ENCODE assay signal across 10 cellular contexts in the genomic region with DNA sequence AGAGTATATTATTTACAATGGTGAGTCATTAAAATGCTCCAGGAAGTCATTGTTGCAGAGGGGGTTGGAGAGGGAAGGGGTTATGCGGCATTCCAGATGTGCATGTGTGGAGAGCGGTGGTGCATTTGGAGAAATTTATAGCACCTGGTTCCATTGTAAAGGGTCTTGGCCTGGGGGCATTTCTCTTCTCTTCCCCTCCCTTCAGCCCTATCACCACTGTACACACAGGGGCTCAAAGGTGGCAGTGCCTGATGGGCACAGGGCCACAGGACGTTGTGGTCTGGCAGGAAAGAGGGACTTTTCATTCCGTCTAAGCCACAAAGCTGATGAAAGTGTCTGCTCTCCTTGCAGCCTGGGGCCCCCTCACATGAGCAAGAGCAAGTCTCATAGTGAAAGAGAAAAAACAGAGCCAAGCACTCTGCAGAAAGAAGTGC.
A peak's percentile ranks its signal among the peaks of the same experiment; 100 is the strongest.
DNase-seq lines count a peak whose midpoint lies in the region; ATAC-seq and TF ChIP-seq lines count a peak whose summit lies in the region.
"Had no signal": no experiment of that assay in that cellular context is flagged by ENCODE, and none has a peak within 500 bp of the region (broad histone marks: within the 10 kb centered on the region; RNA-seq: fewer than 3 reads in every experiment).

No MANE protein-coding gene starts in this region.

- TF ChIP-seq EP300 in transverse colon (IDR thresholded peaks at IDR 0.05; ENCODE audit: low read depth): no peak

- no peaks in the 10 kb centered on the region for H3K9me3 ChIP-seq in MM.1S (replicated peaks; ENCODE audit: insufficient read depth, low read length)
- no peaks in the 10 kb centered on the region for H3K9me3 ChIP-seq in mesenchymal stem cell (ENCODE audit: control insufficient read depth, low read length)
- no peaks in the 10 kb centered on the region for H3K9me3 ChIP-seq in transverse colon

- 0% methylated on average over 3 of the region's 4 CpGs for WGBS in mesenchymal stem cell
- 55 to 79% methylated on average over 2 to 4 of the region's 4 CpGs for WGBS in transverse colon (ENCODE audit: low coverage in 1 of 2), 2 donors

- DNase-seq in MM.1S: peak; percentile 71
- DNase-seq in mesenchymal stem cell: peak; percentile 81
- DNase-seq in transverse colon: no peak
- no peak for DNase-seq in osteocyte (ENCODE audit: extremely low spot score, unreplicated experiment)
- DNase-seq in erythroblast (lab: John Stamatoyannopoulos, UW): no peak
- no peak for DNase-seq in HEK293T (ENCODE audit: extremely low spot score)

- H3K4me1 Mint-ChIP-seq in osteocyte (ENCODE audit: unreplicated experiment): peaks cover 17% of the 10 kb centered on the region

- H2BK12ac ChIP-seq in mesenchymal stem cell (ENCODE audit: low read length in 2 of 2): peak overlapping the region in 1 of 2 experiments; percentile 4

- ATAC-seq in GM18517 (IDR thresholded peaks at IDR 0.05; ENCODE audit: unreplicated experiment) (peak; percentile 78), HG02571 (IDR thresholded peaks at IDR 0.05; ENCODE audit: unreplicated experiment) (peak; percentile 63)
- ATAC-seq: naive thymus-derived CD8-positive, alpha-beta T cell had no signal

- H2AK5ac ChIP-seq in mesenchymal stem cell (ENCODE audit: low read length, severe bottlenecking): no peak overlapping the region

- no peak overlapping the region for H3K27ac Mint-ChIP-seq in osteocyte (ENCODE audit: unreplicated experiment)
- H3K27ac Mint-ChIP-seq: activated naive CD4-positive, alpha-beta T cell treated with anti-CD3 and anti-CD28 coated beads, Interleukin-2, amount 50 U/mL, for 72 hours; naive thymus-derived CD8-positive, alpha-beta T cell had no signal

- no peaks in the 10 kb centered on the region for H3F3A ChIP-seq in MM.1S (ENCODE audit: insufficient read depth, low read length)

- H3K79me2 ChIP-seq in MM.1S (ENCODE audit: low read length): no peaks in the 10 kb centered on the region

- no peaks in the 10 kb centered on the region for H3K79me1 ChIP-seq in mesenchymal stem cell (replicated peaks; ENCODE audit: low read length, poor library complexity, severe bottlenecking)

- H4K20me1 ChIP-seq in MM.1S (ENCODE audit: insufficient read depth, low read length): no peaks in the 10 kb centered on the region

- in situ Hi-C loops in transverse colon (cut with MboI; ENCODE audit: low pct_ligation_motif_present in 1 of 4, low pct_unique_long_range_greater_than_20kb in 1 of 4, low sequenced_read_pairs in 3 of 4): no loop called here

- H2BK5ac ChIP-seq in mesenchymal stem cell (ENCODE audit: low read depth, low read length, poor library complexity, severe bottlenecking): no peak overlapping the region

- TF ChIP-seq POLR2A in transverse colon (IDR thresholded peaks at IDR 0.05): no peak
- TF ChIP-seq POLR2A in erythroblast (IDR thresholded peaks at IDR 0.05; ENCODE audit: low read length): no peak

- no peak overlapping the region for H3K4me3 ChIP-seq in MM.1S (ENCODE audit: low read length)
- H3K4me3 ChIP-seq in mesenchymal stem cell (ENCODE audit: insufficient read depth in 1 of 2, low read depth in 1 of 2, low read length in 2 of 2): no peak overlapping the region
- no peak overlapping the region for H3K4me3 ChIP-seq in transverse colon

- no peak overlapping the region for H3K4me3 Mint-ChIP-seq in osteocyte (ENCODE audit: unreplicated experiment)
- H3K4me3 Mint-ChIP-seq: naive thymus-derived CD8-positive, alpha-beta T cell had no signal

- H3K27me3 ChIP-seq in MM.1S (replicated peaks; ENCODE audit: insufficient read depth, low read length) (no peaks in the 10 kb centered on the region), mesenchymal stem cell (ENCODE audit: control insufficient read depth in 1 of 2, insufficient read depth in 1 of 2, low read length in 2 of 2) (no peaks in the 10 kb centered on the region), transverse colon (no peaks in the 10 kb centered on the region)

- peaks cover 2% of the 10 kb centered on the region for H3K27me3 Mint-ChIP-seq in osteocyte (ENCODE audit: unreplicated experiment)

- intact Hi-C loops in transverse colon (cut with DNase I; ENCODE audit: low total_unique reads): no loop called here

- H3K9ac ChIP-seq in MM.1S (ENCODE audit: low read length): no peak overlapping the region
- H3K9ac ChIP-seq in mesenchymal stem cell (ENCODE audit: low read length): no peak overlapping the region

- H3K36me3 Mint-ChIP-seq in osteocyte (ENCODE audit: unreplicated experiment): no peaks in the 10 kb centered on the region
- H3K36me3 Mint-ChIP-seq: naive thymus-derived CD8-positive, alpha-beta T cell had no signal

- H3K9me2 ChIP-seq in MM.1S (replicated peaks; ENCODE audit: insufficient read depth, low read length): no peaks in the 10 kb centered on the region

- POLR2A ChIA-PET in HEK293T (lab: Yijun Ruan, JAX): no interaction called here

- no peak overlapping the region for H2BK15ac ChIP-seq in mesenchymal stem cell (ENCODE audit: low read depth, poor library complexity, severe bottlenecking)

- no peaks in the 10 kb centered on the region for H3K4me1 ChIP-seq in MM.1S (ENCODE audit: low read length)
- peaks cover 8% of the 10 kb centered on the region for H3K4me1 ChIP-seq in mesenchymal stem cell (ENCODE audit: control insufficient read depth, insufficient read depth, low read depth, low read length)
- H3K4me1 ChIP-seq in transverse colon: no peaks in the 10 kb centered on the region

- H3K27ac ChIP-seq in MM.1S (ENCODE audit: low read length) (no peak overlapping the region), mesenchymal stem cell (ENCODE audit: low read length, poor library complexity, severe bottlenecking) (peak overlapping the region; percentile 52), transverse colon (no peak overlapping the region)

- H3K14ac ChIP-seq in mesenchymal stem cell (ENCODE audit: low read length in 2 of 2): no peak overlapping the region

- no peaks in the 10 kb centered on the region for H3K9me3 Mint-ChIP-seq in osteocyte (ENCODE audit: unreplicated experiment)

- H3K36me3 ChIP-seq in MM.1S (replicated peaks; ENCODE audit: insufficient read depth, low read length): no peaks in the 10 kb centered on the region
- H3K36me3 ChIP-seq in mesenchymal stem cell (ENCODE audit: control insufficient read depth in 1 of 2, insufficient read depth in 2 of 2, low read depth in 1 of 2, low read length in 2 of 2): no peaks in the 10 kb centered on the region
- H3K36me3 ChIP-seq in transverse colon: no peaks in the 10 kb centered on the region

- H3K23ac ChIP-seq in mesenchymal stem cell (ENCODE audit: low read length in 2 of 2): no peak overlapping the region

- CTCF ChIA-PET in HEK293T (lab: Yijun Ruan, JAX): no interaction called here

- H2BK120ac ChIP-seq in mesenchymal stem cell (ENCODE audit: low read depth, low read length): no peak overlapping the region

- no peak overlapping the region for H2AFZ ChIP-seq in MM.1S (ENCODE audit: low read length)
- no peak overlapping the region for H2AFZ ChIP-seq in mesenchymal stem cell (ENCODE audit: low read depth, low read length)

- H3K4me2 ChIP-seq in MM.1S (ENCODE audit: low read depth, low read length) (no peak overlapping the region), mesenchymal stem cell (ENCODE audit: low read length, poor library complexity, severe bottlenecking) (no peak overlapping the region)

- no peak overlapping the region for H3K4ac ChIP-seq in mesenchymal stem cell (ENCODE audit: low read depth in 1 of 2, low read length in 2 of 2)

- H4K91ac ChIP-seq in mesenchymal stem cell (ENCODE audit: low read length): no peak overlapping the region

- TF ChIP-seq CTCF in MM.1S (IDR thresholded peaks at IDR 0.05; ENCODE audit: low read length) (no peak), transverse colon (IDR thresholded peaks at IDR 0.05) (no peak), osteocyte (IDR thresholded peaks at IDR 0.05) (no peak)

- H3K18ac ChIP-seq in mesenchymal stem cell (ENCODE audit: low read depth in 1 of 2, low read length in 2 of 2): peak overlapping the region; percentile 46 to 52

- peak overlapping the region; percentile 92 for H4K8ac ChIP-seq in mesenchymal stem cell (ENCODE audit: low read length)

TF ChIP-seq in HEK293T, 16 proteins besides CTCF, POLR2A, EP300 and RAD21:
- TF ChIP-seq NFRKB (IDR thresholded peaks at IDR 0.05) (no peak), HDGF (IDR thresholded peaks at IDR 0.05; ENCODE audit: borderline replicate concordance) (no peak), FOXK2 (IDR thresholded peaks at IDR 0.05) (no peak), LEF1 (IDR thresholded peaks at IDR 0.05; ENCODE audit: borderline replicate concordance) (no peak), CTBP1 (IDR thresholded peaks at IDR 0.05; ENCODE audit: borderline replicate concordance) (no peak)

Comparison
In these comparisons a context has a peak if more than half of its experiments do, and no peak if none do; other contexts are left out.
1. DNase-seq: peak in MM.1S (single experiment) and mesenchymal stem cell (single experiment); none in transverse colon (single experiment), osteocyte (single experiment), erythroblast (0 of 2) and HEK293T (single experiment).